In the genomic region with DNA sequence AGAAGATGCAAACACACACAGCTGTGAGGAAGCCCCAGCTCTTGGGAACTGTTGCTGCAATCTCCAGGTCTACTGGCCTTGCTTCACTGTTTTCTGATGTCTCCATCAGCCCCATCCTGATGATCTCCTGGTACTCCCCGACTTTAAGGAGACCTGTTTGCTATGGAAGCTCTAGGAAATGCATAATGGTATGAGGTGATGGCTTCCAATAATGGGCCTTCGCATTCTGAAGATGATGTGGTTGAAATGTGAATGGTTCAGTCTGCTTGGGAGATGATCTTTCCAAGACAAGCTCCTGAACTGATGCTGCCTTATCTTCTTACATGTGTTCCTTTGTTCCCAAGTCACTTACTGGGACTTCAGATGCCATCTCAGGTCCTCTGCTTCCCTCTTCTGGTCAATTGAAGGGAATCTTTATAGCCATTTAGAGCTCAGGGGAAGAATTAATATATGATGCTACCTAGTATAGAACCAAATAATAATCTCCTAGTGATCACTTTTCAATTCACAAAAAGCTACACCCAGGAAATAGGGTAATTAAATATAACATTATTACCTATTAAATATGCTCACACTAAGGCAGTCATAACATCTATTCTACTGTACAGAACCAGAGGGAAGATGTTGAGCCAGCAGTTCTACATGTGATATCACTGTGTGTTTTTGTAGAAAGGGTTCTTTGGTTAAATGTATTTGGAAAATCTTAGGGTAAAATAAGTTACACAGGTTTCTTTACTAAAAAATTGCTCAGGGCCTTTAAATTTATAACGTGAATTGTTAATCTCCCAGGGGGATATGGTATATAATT, we compare ENCODE assay signal across 8 cellular contexts.
DNase-seq lines count a peak whose midpoint lies in the region; ATAC-seq, FAIRE-seq and TF ChIP-seq lines count a peak whose summit lies in the region.

No MANE protein-coding gene starts in this region.

- peak; percentile 68 for FAIRE-seq in bronchial epithelial cell (lab: Jason Lieb, UNC)

- peak; percentile 74 for TF ChIP-seq CTCF in AG04450 (IDR thresholded peaks at IDR 0.05; ENCODE audit: low read depth, low read length)
- peak; percentile 58 for TF ChIP-seq CTCF in bronchial epithelial cell (IDR thresholded peaks at IDR 0.05; ENCODE audit: insufficient read depth, low read length, severe bottlenecking)

- CTCF ChIA-PET in AG04450 (lab: Charles Lee): interaction anchor here (0.5 to 11.9 kb wide), 47 partner anchors 8 to 560 kb away, joined by 3 to 381 read pairs (median 4); a partner anchor contains a TSS

- no peaks in the 10 kb centered on the region for H3K9me3 ChIP-seq in AG04450 (ENCODE audit: control insufficient read depth, insufficient read depth, low read length)

- no peaks in the 10 kb centered on the region for H3K36me3 ChIP-seq in bronchial epithelial cell (ENCODE audit: control insufficient read depth, insufficient read depth, low read length)

- H3K4me3 ChIP-seq in AG04450 (ENCODE audit: low read depth, low read length) (no peak overlapping the region), bronchial epithelial cell (ENCODE audit: low read depth, low read length) (no peak overlapping the region)

- ATAC-seq in left lobe of liver: peak; percentile 72

- DNase-seq in AG04450 (ENCODE audit: low read depth, low spot score) (peak; percentile 50), HCEC 1CT (peak; percentile 58), NCI-H526 (lab: John Stamatoyannopoulos, UW) (peak; percentile 87 to 90), bronchial epithelial cell (ENCODE audit: low read depth) (peak; percentile 72), left lobe of liver (ENCODE audit: low spot score) (no peak), GM19240 (ENCODE audit: insufficient read length, low spot score) (no peak)
- DNase-seq in activated CD4-positive, alpha-beta T cell treated with anti-CD3 and anti-CD28 coated beads, Interleukin-2, amount 50 U/mL, for 4 hours: no peak
- DNase-seq in central memory CD4-positive, alpha-beta T cell: no peak

- no peak overlapping the region for H3K27ac ChIP-seq in AG04450 (ENCODE audit: low read depth, low read length)

- POLR2A ChIA-PET in AG04450 (lab: Yijun Ruan, JAX): interaction anchor here (0.7 to 0.9 kb wide), 2 partner anchors 163 to 217 kb away, joined by 3 read pairs; no protein-coding TSS in a partner anchor

- H3K27me3 ChIP-seq in AG04450 (ENCODE audit: control insufficient read depth, insufficient read depth, low read length) (no peaks in the 10 kb centered on the region), bronchial epithelial cell (ENCODE audit: control insufficient read depth, insufficient read depth, low read length) (no peaks in the 10 kb centered on the region)

Comparison
In these comparisons a context has a peak if more than half of its experiments do, and no peak if none do; other contexts are left out.
1. DNase-seq: peak in AG04450 (single experiment), HCEC 1CT (single experiment), NCI-H526 (2 of 2) and bronchial epithelial cell (single experiment); none in left lobe of liver (single experiment), GM19240 (single experiment), activated CD4-positive, alpha-beta T cell treated with anti-CD3 and anti-CD28 coated beads, Interleukin-2, amount 50 U/mL, for 4 hours (0 of 2) and central memory CD4-positive, alpha-beta T cell (single experiment).